11 cellular contexts compared by ENCODE assay signal in the genomic region with DNA sequence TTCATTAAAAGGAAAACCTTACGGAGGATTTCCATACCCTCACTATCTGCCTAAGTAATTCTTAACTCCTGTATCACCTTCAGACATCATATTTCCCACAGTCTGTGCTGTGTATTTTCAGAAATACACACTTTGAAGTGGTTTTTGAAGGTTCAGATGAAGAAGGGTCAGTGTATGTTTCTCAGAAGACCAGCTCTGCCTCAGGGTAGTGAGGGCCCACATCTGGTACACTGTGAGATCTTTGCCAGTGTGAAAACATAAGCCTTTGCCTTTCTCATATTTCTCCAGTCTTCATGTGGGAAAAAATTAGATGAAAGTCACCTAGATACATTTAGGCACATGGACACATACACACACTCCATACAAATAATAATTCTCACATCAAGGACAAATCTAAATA.
"Had no signal": no experiment of that assay in that cellular context is flagged by ENCODE, and none has a peak within 500 bp of the region (broad histone marks: within the 10 kb centered on the region; RNA-seq: fewer than 3 reads in every experiment).

No MANE protein-coding gene starts in this region.

- H3K27ac ChIP-seq: spleen, tibial nerve had no signal

- H3K4me3 ChIP-seq: lung, spleen, tibial nerve had no signal

- H3K9me3 ChIP-seq: prostate gland, spleen, tibial nerve had no signal

- H3K27me3 ChIP-seq: spleen, tibial nerve had no signal

- ATAC-seq: effector memory CD8-positive, alpha-beta T cell; naive thymus-derived CD4-positive, alpha-beta T cell; stimulated activated memory B cell treated with anti-CD40 and anti-IgM and Interleukin-4, amounts not matched to agents 10 μg/mL and 1 μg/mL and 100 μg/mL, for 72 hours had no signal

- H3K4me1 ChIP-seq: prostate gland, spleen, tibial nerve had no signal

- DNase-seq: activated CD4-positive, CD25-positive, alpha-beta regulatory T cell; effector memory CD8-positive, alpha-beta T cell; left cardiac atrium; naive thymus-derived CD4-positive, alpha-beta T cell; occipital lobe; stimulated activated CD4-positive, alpha-beta T cell treated with anti-CD3 and anti-CD28 coated beads, Interleukin-1b, Interleukin-23, amount 100 ng/mL, for 48 hours had no signal

- H3K36me3 ChIP-seq: prostate gland, spleen, tibial nerve had no signal
